ENCODE assay signal across 10 cellular contexts in genomic region chr5:76689321-76690026, GRCh38. TPM values are rescaled to one million over a fixed set of nuclear protein-coding genes. Genes with fewer than 3 reads are reported as not detected.
DNase-seq lines count a peak whose midpoint lies in the region; ATAC-seq and TF ChIP-seq lines count a peak whose summit lies in the region.
"Had no signal": no experiment of that assay in that cellular context is flagged by ENCODE, and none has a peak within 500 bp of the region (broad histone marks: within the 10 kb centered on the region; RNA-seq: fewer than 3 reads in every experiment).

No MANE protein-coding gene starts in this region.

- H3K4me1 ChIP-seq in RWPE2 (ENCODE audit: insufficient read depth, poor library complexity, severe bottlenecking) (peaks cover 42% of the 10 kb centered on the region), fibroblast of lung (ENCODE audit: control insufficient read depth, extremely low read depth, insufficient read depth, low read length) (peaks cover 16% of the 10 kb centered on the region)

- no peak for TF ChIP-seq CTCF in RWPE2 (IDR thresholded peaks at IDR 0.05; ENCODE audit: poor library complexity, severe bottlenecking)
- TF ChIP-seq CTCF in fibroblast of lung (conservative IDR thresholded peaks at IDR 0.05 in 1 of 2, IDR thresholded peaks at IDR 0.05 in 1 of 2; ENCODE audit: low read depth in 1 of 2, low read length in 2 of 2): no peak

- DNase-seq in ELR (ENCODE audit: low read depth) (peak; percentile 96), RWPE2 (ENCODE audit: low spot score) (no peak), fibroblast of lung (ENCODE audit: low read depth in 2 of 2) (peak; percentile 95 to 99), renal cortical epithelial cell (ENCODE audit: low read depth) (peak; percentile 96), DMS79 (lab: John Stamatoyannopoulos, UW) (no peak), middle frontal gyrus (ENCODE audit: extremely low spot score, low spot score) (no peak), SHP77 (lab: John Stamatoyannopoulos, UW) (no peak)
- DNase-seq: left ventricle myocardium superior, NCI-H69 had no signal

- ATAC-seq in RWPE2 (ENCODE audit: low read depth) (peak; percentile 84), GM19351 (IDR thresholded peaks at IDR 0.05; ENCODE audit: unreplicated experiment) (no peak)
- ATAC-seq: left ventricle myocardium superior had no signal

- H3K9me3 ChIP-seq in RWPE2 (ENCODE audit: severe bottlenecking) (no peaks in the 10 kb centered on the region), fibroblast of lung (ENCODE audit: control insufficient read depth, insufficient read depth, low read depth, low read length) (no peaks in the 10 kb centered on the region)

- H3K4me2 ChIP-seq in fibroblast of lung (ENCODE audit: extremely low read depth, insufficient read depth, low read length): peak overlapping the region; percentile 25

- no peaks in the 10 kb centered on the region for H3K79me2 ChIP-seq in fibroblast of lung (ENCODE audit: control insufficient read depth, insufficient read depth, low read length)

- H3K4me3 ChIP-seq in RWPE2 (ENCODE audit: severe bottlenecking): no peak overlapping the region
- H3K4me3 ChIP-seq in fibroblast of lung (replicated peaks in 1 of 4; ENCODE audit: control extremely low read depth in 1 of 4, insufficient read depth in 1 of 4, low read depth in 3 of 4, low read length in 4 of 4): no peak overlapping the region

- H3K27ac ChIP-seq in RWPE2 (ENCODE audit: poor library complexity, severe bottlenecking): peak overlapping the region; percentile 91
- peak overlapping the region; percentile 72 for H3K27ac ChIP-seq in fibroblast of lung (ENCODE audit: insufficient read depth, low read length)

- H3K27me3 ChIP-seq in RWPE2 (ENCODE audit: insufficient read depth, poor library complexity, severe bottlenecking) (no peaks in the 10 kb centered on the region), fibroblast of lung (ENCODE audit: control insufficient read depth, insufficient read depth, low read length) (no peaks in the 10 kb centered on the region)

- H4K20me1 ChIP-seq in fibroblast of lung (ENCODE audit: control insufficient read depth, extremely low read depth, insufficient read depth, low read length): no peaks in the 10 kb centered on the region

- H3K36me3 ChIP-seq in RWPE2 (ENCODE audit: low read depth) (no peaks in the 10 kb centered on the region), fibroblast of lung (ENCODE audit: control insufficient read depth, insufficient read depth, low read length) (no peaks in the 10 kb centered on the region)

- no peak overlapping the region for H2AFZ ChIP-seq in fibroblast of lung (ENCODE audit: low read length)

- H3K9ac ChIP-seq in fibroblast of lung (ENCODE audit: insufficient read depth, low read length): no peak overlapping the region

RNA-seq across cellular contexts. Expression of gene F2R, which starts 26.5 kb away (rescaled TPM):
- total RNA-seq in fibroblast of lung (164 and 265 TPM in 2 replicates), renal cortical epithelial cell (14.4 and 80.5 TPM in 2 replicates)
- polyA plus RNA-seq in fibroblast of lung: 700 and 797 TPM in 2 replicates
- polyA plus RNA-seq in fibroblast of lung (2012): 319 and 383 TPM in 2 replicates
- 553 and 578 TPM in 2 replicates for polyA minus RNA-seq in fibroblast of lung (ENCODE audit: low replicate concordance)

Comparison
In these comparisons a context has a peak if more than half of its experiments do, and no peak if none do; other contexts are left out.
1. DNase-seq: peak in ELR (single experiment), fibroblast of lung (2 of 2) and renal cortical epithelial cell (single experiment); none in RWPE2 (single experiment), DMS79 (single experiment), middle frontal gyrus (single experiment) and SHP77 (0 of 2).